ENCODE assay signal across 17 cellular contexts in genomic region chr1:38285807-38286530, GRCh38.
DNase-seq lines count a peak whose midpoint lies in the region; TF ChIP-seq lines count a peak whose summit lies in the region.
"Had no signal": no experiment of that assay in that cellular context is flagged by ENCODE, and none has a peak within 500 bp of the region (broad histone marks: within the 10 kb centered on the region; RNA-seq: fewer than 3 reads in every experiment).

No MANE protein-coding gene starts in this region.

- H3K4ac ChIP-seq in H9 (ENCODE audit: low read depth, low read length): no peak overlapping the region

- no peak overlapping the region for H3K18ac ChIP-seq in H9 (ENCODE audit: insufficient read length, low read depth, low read length)

- H3K9me3 Mint-ChIP-seq in H9 (no peaks in the 10 kb centered on the region), osteocyte (ENCODE audit: unreplicated experiment) (peaks cover 5% of the 10 kb centered on the region)

- H3K23ac ChIP-seq in H9 (ENCODE audit: insufficient read length, low read depth, low read length): no peak overlapping the region

- H3K4me1 Mint-ChIP-seq in H9: peaks cover 42 to 50% of the 10 kb centered on the region in 2 experiments
- H3K4me1 Mint-ChIP-seq in osteocyte (ENCODE audit: unreplicated experiment): no peaks in the 10 kb centered on the region

- peaks cover 10% of the 10 kb centered on the region for H3K27me3 Mint-ChIP-seq in H9 (ENCODE audit: low read depth)
- H3K27me3 Mint-ChIP-seq in osteocyte (ENCODE audit: unreplicated experiment): peaks cover 11% of the 10 kb centered on the region

- H3K56ac ChIP-seq in H9 (ENCODE audit: insufficient read length, low read depth, low read length): no peak overlapping the region

- H3K23me2 ChIP-seq in H9 (ENCODE audit: insufficient read length, low read depth, low read length, poor library complexity, severe bottlenecking): no peaks in the 10 kb centered on the region

- H3K4me2 ChIP-seq in H9 (ENCODE audit: insufficient read depth, insufficient read length, low read length): no peak overlapping the region

- H2AFZ ChIP-seq in H9 (ENCODE audit: low read length): no peak overlapping the region

- no peak overlapping the region for H2BK5ac ChIP-seq in H9 (ENCODE audit: insufficient read length, low read length)

- H2BK120ac ChIP-seq in H9 (ENCODE audit: low read depth, low read length, poor library complexity, severe bottlenecking): no peak overlapping the region

- H3K27ac Mint-ChIP-seq in H9 (peak overlapping the region; percentile 72 to 93 (median 91); a peak in 6 of 7 replicates), osteocyte (ENCODE audit: unreplicated experiment) (no peak overlapping the region)

- H3K9me3 ChIP-seq in H9 (ENCODE audit: control insufficient read depth, low read depth, low read length): no peaks in the 10 kb centered on the region
- H3K9me3 ChIP-seq in WERI-Rb-1 (ENCODE audit: severe bottlenecking): no peaks in the 10 kb centered on the region
- H3K9me3 ChIP-seq: Caco-2 had no signal

- H4K20me1 ChIP-seq in H9 (ENCODE audit: control insufficient read depth, insufficient read depth, insufficient read length): no peaks in the 10 kb centered on the region

- H3K36me3 ChIP-seq in WERI-Rb-1: no peaks in the 10 kb centered on the region

- H3K79me1 ChIP-seq in H9 (ENCODE audit: insufficient read depth, low read depth, low read length, poor library complexity, severe bottlenecking): no peaks in the 10 kb centered on the region

- no peak overlapping the region for H2BK20ac ChIP-seq in H9 (ENCODE audit: low read depth, low read length, poor library complexity, severe bottlenecking)

- H3K27ac ChIP-seq in H9 (ENCODE audit: insufficient read length, low read depth, low read length) (no peak overlapping the region), WERI-Rb-1 (peak overlapping the region; percentile 82)
- H3K27ac ChIP-seq: SK-N-MC had no signal

- H3K4me3 ChIP-seq in WERI-Rb-1 (ENCODE audit: low read depth, low read length): no peak overlapping the region
- H3K4me3 ChIP-seq: GM12878, SK-N-MC had no signal

- H3K36me3 Mint-ChIP-seq in H9 (ENCODE audit: insufficient read depth in 1 of 3, low read depth in 3 of 3) (peaks cover 0 to 11% (median 0%) of the 10 kb centered on the region in 3 experiments; a peak in 3 of 7 replicates), osteocyte (ENCODE audit: unreplicated experiment) (no peaks in the 10 kb centered on the region)

- no peaks in the 10 kb centered on the region for H3K4me1 ChIP-seq in H9 (ENCODE audit: insufficient read depth, low read length)
- H3K4me1 ChIP-seq: Caco-2 had no signal

- no CpG with 5 or more reads among the region's 12 CpGs for WGBS in H9 (ENCODE audit: extremely low coverage, insufficient read length, low lambda C conversion rate)

- TF ChIP-seq CTCF in H9 (conservative IDR thresholded peaks at IDR 0.05) (no peak), WERI-Rb-1 (IDR thresholded peaks at IDR 0.05; ENCODE audit: low read depth, low read length) (no peak), osteocyte (IDR thresholded peaks at IDR 0.05) (no peak)

- H3K27me3 ChIP-seq in H9 (ENCODE audit: insufficient read depth, low read length): no peaks in the 10 kb centered on the region
- no peaks in the 10 kb centered on the region for H3K27me3 ChIP-seq in WERI-Rb-1 (ENCODE audit: insufficient read depth, low read depth, severe bottlenecking)

- no peak overlapping the region for H2BK15ac ChIP-seq in H9 (ENCODE audit: low read depth, low read length)

- no peaks in the 10 kb centered on the region for H3K79me2 ChIP-seq in H9 (ENCODE audit: insufficient read depth, low read length)

- H2BK12ac ChIP-seq in H9 (ENCODE audit: insufficient read length, low read depth, low read length): no peak overlapping the region

- H4K91ac ChIP-seq in H9 (ENCODE audit: insufficient read length, low read depth, low read length): no peak overlapping the region

- no peak overlapping the region for H4K8ac ChIP-seq in H9 (replicated peaks; ENCODE audit: insufficient read length, low read depth, low read length)

- no peak overlapping the region for H2AK5ac ChIP-seq in H9 (ENCODE audit: insufficient read length, low read length)

- H4K5ac ChIP-seq in H9 (ENCODE audit: insufficient read length, low read depth, low read length): no peak overlapping the region

- no peak overlapping the region for H3K9ac ChIP-seq in H9 (ENCODE audit: extremely low read depth, insufficient read length, low read length)

- H3K4me3 Mint-ChIP-seq in H9 (no peak overlapping the region), osteocyte (ENCODE audit: unreplicated experiment) (no peak overlapping the region)

- H3K14ac ChIP-seq in H9 (ENCODE audit: insufficient read depth, low read length): no peak overlapping the region

- no peak overlapping the region for H3T11ph ChIP-seq in H9 (ENCODE audit: low read length)

- DNase-seq in H9: no peak
- DNase-seq in WERI-Rb-1: peak; percentile 94
- peak; percentile 35 for DNase-seq in iPS DF 19.7 (ENCODE audit: low read depth, low spot score)
- peak; percentile 77 for DNase-seq in osteocyte (ENCODE audit: extremely low spot score, unreplicated experiment)
- DNase-seq in SKM-1 treated with dmso at 0.1 percent for 144 hours (lab: John Stamatoyannopoulos, UW; ENCODE audit: unreplicated experiment): no peak
- no peak for DNase-seq in NCI-H2081 (lab: John Stamatoyannopoulos, UW)
- no peak for DNase-seq in SW 1271 (lab: John Stamatoyannopoulos, UW)
- no peak for DNase-seq in NCI-H446 treated with DMSO at 0.1 percent for 48 hours (lab: John Stamatoyannopoulos, UW)
- DNase-seq: AML-193, Caco-2, DMS79, MV-4-11, NCI-H1436, NCI-H2029 treated with DMSO at 0.1 percent for 48 hours, NCI-H526 treated with DMSO at 0.1 percent for 48 hours had no signal

Comparison
In these comparisons a context has a peak if more than half of its experiments do, and no peak if none do; other contexts are left out.
1. DNase-seq: peak in WERI-Rb-1 (single experiment), iPS DF 19.7 (single experiment) and osteocyte (single experiment); none in H9 (single experiment), SKM-1 treated with dmso at 0.1 percent for 144 hours (single experiment), NCI-H2081 (0 of 2), SW 1271 (0 of 2) and NCI-H446 treated with DMSO at 0.1 percent for 48 hours (single experiment).